ENCODE assay signal across 7 cellular contexts in the genomic region with DNA sequence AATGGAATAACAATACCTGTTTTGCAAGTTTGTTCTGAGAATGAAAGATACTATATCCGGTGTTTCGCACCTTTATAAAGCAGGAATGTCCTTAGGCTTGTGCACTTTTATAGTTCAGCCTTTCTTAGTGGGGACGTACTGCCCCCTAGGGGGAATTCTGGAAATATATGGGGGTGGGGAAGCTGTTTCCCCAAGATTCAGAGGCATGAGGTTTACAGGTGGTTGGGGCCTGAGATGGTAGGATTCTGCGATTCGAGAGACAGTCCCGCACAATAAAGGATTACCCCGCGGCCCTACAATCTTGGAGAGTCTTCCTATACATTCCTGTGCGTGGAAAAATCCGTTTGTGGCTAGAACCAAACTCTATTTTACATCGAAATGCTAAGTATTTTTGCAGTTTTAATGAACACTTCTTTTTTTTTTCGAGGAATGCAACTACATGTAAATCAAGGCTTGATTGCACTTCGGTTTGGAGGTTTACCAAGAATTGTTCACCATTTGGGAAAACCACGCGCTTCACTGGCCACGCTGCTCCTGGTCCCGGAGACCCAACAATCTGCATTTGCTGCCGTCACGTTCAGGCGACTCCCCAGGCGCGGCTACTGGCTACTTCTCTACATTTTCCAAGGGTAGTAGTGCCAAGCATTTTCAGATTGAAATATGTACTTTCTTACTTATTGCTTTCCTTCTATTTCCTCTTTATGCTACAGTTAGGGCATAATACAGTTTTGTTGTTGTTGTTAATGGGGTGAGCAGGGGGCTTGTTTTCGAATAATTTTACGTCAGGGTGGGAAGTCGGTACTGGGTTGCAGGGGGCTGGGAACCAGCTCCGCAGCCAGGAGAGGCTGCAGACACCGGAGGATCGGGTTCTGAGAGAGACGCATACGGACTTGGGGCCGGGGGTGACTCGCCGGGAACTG. TPM values are rescaled to one million over a fixed set of nuclear protein-coding genes. Genes with fewer than 3 reads are reported as not detected.
DNase-seq lines count a peak whose midpoint lies in the region; ATAC-seq, FAIRE-seq and TF ChIP-seq lines count a peak whose summit lies in the region.

No MANE protein-coding gene starts in this region.

- peak; percentile 66 for DNase-seq in NCI-H2171 (lab: John Stamatoyannopoulos, UW)
- peak; percentile 41 for DNase-seq in WERI-Rb-1
- DNase-seq in cerebellum (ENCODE audit: low spot score) = peak; percentile 70
- no peak for DNase-seq in kidney
- peak; percentile 12 to 26 for DNase-seq in stimulated activated CD4-positive, alpha-beta T cell treated with anti-CD3 and anti-CD28 coated beads, Interleukin-15, amount 100 ng/mL, for 1 hour (ENCODE audit: low read depth in 1 of 2, low spot score in 1 of 2)

- H3K27ac ChIP-seq in WERI-Rb-1 = no peak overlapping the region
- H3K27ac ChIP-seq in kidney (ENCODE audit: low read depth in 2 of 2, low read length in 2 of 2) = peak overlapping the region; percentile 17 to 63

- H3K36me3 ChIP-seq in WERI-Rb-1 = no peaks in the 10 kb centered on the region
- peaks cover 8 to 17% of the 10 kb centered on the region in 2 donors for H3K36me3 ChIP-seq in kidney (ENCODE audit: control insufficient read depth in 1 of 2, insufficient read depth in 2 of 2, low read length in 2 of 2)

- H3K9ac ChIP-seq in kidney (ENCODE audit: low read length in 2 of 2) = peak overlapping the region; percentile 56 to 57

- H3K4me3 ChIP-seq in WERI-Rb-1 (ENCODE audit: low read depth, low read length) (peak overlapping the region; percentile 56), kidney (ENCODE audit: low read length in 2 of 2) (peak overlapping the region; percentile 44 to 83)

- ATAC-seq in HG02870 (IDR thresholded peaks at IDR 0.05; ENCODE audit: unreplicated experiment) = peak; percentile 5

- H3K9me3 ChIP-seq in WERI-Rb-1 (ENCODE audit: severe bottlenecking) = no peaks in the 10 kb centered on the region
- no peaks in the 10 kb centered on the region for H3K9me3 ChIP-seq in kidney (ENCODE audit: control insufficient read depth in 1 of 2, low read length in 2 of 2)

- no peaks in the 10 kb centered on the region for H3K27me3 ChIP-seq in WERI-Rb-1 (ENCODE audit: insufficient read depth, low read depth, severe bottlenecking)

- peaks cover 5 to 6% of the 10 kb centered on the region in 2 donors for H3K4me1 ChIP-seq in kidney (ENCODE audit: control insufficient read depth in 1 of 2, insufficient read depth in 1 of 2, low read depth in 1 of 2, low read length in 2 of 2)

- peak; percentile 78 for TF ChIP-seq CTCF in GM12872 (IDR thresholded peaks at IDR 0.05; ENCODE audit: insufficient read depth, low read depth, low read length)
- TF ChIP-seq CTCF in WERI-Rb-1 (IDR thresholded peaks at IDR 0.05; ENCODE audit: low read depth, low read length) = peak; percentile 43
- peak; percentile 87 for TF ChIP-seq CTCF in kidney (IDR thresholded peaks at IDR 0.05; ENCODE audit: borderline replicate concordance, extremely low read depth, insufficient read depth)

- FAIRE-seq in kidney (lab: Jason Lieb, UNC) = peak; percentile 77

- intact Hi-C loops in kidney (cut with DNase I) = loop anchor here (10.0 kb wide), 1 partner anchor 133 kb away; no protein-coding TSS in a partner anchor

RNA-seq across cellular contexts. Expression of a gene that starts 0.8 kb away (rescaled TPM):
- total RNA-seq in cerebellum (2.4 TPM), kidney (1.2 TPM)
- polyA plus RNA-seq in kidney (ENCODE audit: insufficient read depth, low read depth, low replicate concordance) = 0.39 TPM

RNA-seq across cellular contexts. Expression of a gene that starts 31.4 kb away (rescaled TPM):
- total RNA-seq in cerebellum (13.8 TPM), kidney (21.1 TPM)
- polyA plus RNA-seq in kidney (ENCODE audit: insufficient read depth, low read depth, low replicate concordance) = 17.4 TPM
